Comparison of ENCODE assay signal across 10 cellular contexts in genomic region chr20:44083220-44083933, GRCh38.
DNase-seq lines count a peak whose midpoint lies in the region; ATAC-seq and TF ChIP-seq lines count a peak whose summit lies in the region.
"Had no signal": no experiment of that assay in that cellular context is flagged by ENCODE, and none has a peak within 500 bp of the region (broad histone marks: within the 10 kb centered on the region; RNA-seq: fewer than 3 reads in every experiment).

No MANE protein-coding gene starts in this region.

- H3K36me3 ChIP-seq in PC-3 (ENCODE audit: low read depth, low read length) (no peaks in the 10 kb centered on the region), fibroblast of lung (ENCODE audit: control insufficient read depth, insufficient read depth, low read length) (no peaks in the 10 kb centered on the region), gastrocnemius medialis (no peaks in the 10 kb centered on the region)

- H3K4me3 ChIP-seq in PC-3 (ENCODE audit: low read length) (peak overlapping the region; percentile 2; the same call in 1 of the 2 replicates), fibroblast of lung (replicated peaks in 1 of 4; ENCODE audit: control extremely low read depth in 1 of 4, insufficient read depth in 1 of 4, low read depth in 3 of 4, low read length in 4 of 4) (no peak overlapping the region), gastrocnemius medialis (no peak overlapping the region)

- H3K27me3 ChIP-seq in PC-3 (ENCODE audit: low read length) = no peaks in the 10 kb centered on the region
- no peaks in the 10 kb centered on the region for H3K27me3 ChIP-seq in fibroblast of lung (ENCODE audit: control insufficient read depth, insufficient read depth, low read length)
- no peaks in the 10 kb centered on the region for H3K27me3 ChIP-seq in gastrocnemius medialis

- no peaks in the 10 kb centered on the region for H3K79me2 ChIP-seq in PC-3 (ENCODE audit: low read length)
- no peaks in the 10 kb centered on the region for H3K79me2 ChIP-seq in fibroblast of lung (ENCODE audit: control insufficient read depth, insufficient read depth, low read length)

- no TSS peak for BruUV-seq in PC-3 (replicated peaks; lab: Mats Ljungman, UMichigan)

- H4K20me1 ChIP-seq in PC-3 (ENCODE audit: low read length) = no peaks in the 10 kb centered on the region
- no peaks in the 10 kb centered on the region for H4K20me1 ChIP-seq in fibroblast of lung (ENCODE audit: control insufficient read depth, extremely low read depth, insufficient read depth, low read length)

- H3K27ac Mint-ChIP-seq in activated naive CD8-positive, alpha-beta T cell treated with anti-CD3 and anti-CD28 coated beads, Interleukin-2, amount 50 U/mL, for 24 hours = no peak overlapping the region
- H3K27ac Mint-ChIP-seq: stimulated activated naive CD8-positive, alpha-beta T cell treated with anti-CD3 and anti-CD28 coated beads, Interleukin-15, Interleukin-2, amounts not matched to agents 100 ng/mL and 50 ng/mL, for 24 hours had no signal

- H3K9me2 ChIP-seq in PC-3 (replicated peaks; ENCODE audit: low read length) = no peaks in the 10 kb centered on the region

- in situ Hi-C loops in gastrocnemius medialis (cut with MboI; ENCODE audit: low sequenced_read_pairs in 4 of 4) = loop anchor here in 3 of 4 donors (5.0 to 25.0 kb wide), 3 partner anchors 331 to 646 kb away; no protein-coding TSS in a partner anchor

- no peak overlapping the region for H3K4me3 Mint-ChIP-seq in activated naive CD8-positive, alpha-beta T cell treated with anti-CD3 and anti-CD28 coated beads, Interleukin-2, amount 50 U/mL, for 24 hours
- H3K4me3 Mint-ChIP-seq: brain; stimulated activated naive CD8-positive, alpha-beta T cell treated with anti-CD3 and anti-CD28 coated beads, Interleukin-15, Interleukin-2, amounts not matched to agents 100 ng/mL and 50 ng/mL, for 24 hours had no signal

- H3F3A ChIP-seq in PC-3 (ENCODE audit: low read length, unreplicated experiment) = no peaks in the 10 kb centered on the region

- H3K9me3 ChIP-seq in PC-3 (ENCODE audit: low read length) (no peaks in the 10 kb centered on the region), fibroblast of lung (ENCODE audit: control insufficient read depth, insufficient read depth, low read depth, low read length) (no peaks in the 10 kb centered on the region), gastrocnemius medialis (no peaks in the 10 kb centered on the region)

- peak; percentile 89 for ATAC-seq in PC-3
- ATAC-seq in gastrocnemius medialis = peak; percentile 91 to 97
- no peak for ATAC-seq in HG03095 (IDR thresholded peaks at IDR 0.05; ENCODE audit: unreplicated experiment)
- no peak for ATAC-seq in activated naive CD8-positive, alpha-beta T cell treated with anti-CD3 and anti-CD28 coated beads, Interleukin-2, amount 50 U/mL, for 24 hours

- H2AFZ ChIP-seq in PC-3 (ENCODE audit: low read length) (no peak overlapping the region), fibroblast of lung (ENCODE audit: low read length) (no peak overlapping the region)

- POLR2A ChIA-PET in PC-3 (lab: Charles Lee; ENCODE audit: unreplicated experiment) = no interaction called here

- H3K4me2 ChIP-seq in PC-3 (ENCODE audit: low read length) (peak overlapping the region; percentile 44), fibroblast of lung (ENCODE audit: extremely low read depth, insufficient read depth, low read length) (no peak overlapping the region)

- intact Hi-C loops in PC-3 (cut with micrococcal nuclease) (loop anchor here (5.0 kb wide), 2 partner anchors 141 to 546 kb away; no protein-coding TSS in a partner anchor), gastrocnemius medialis (cut with DNase I; ENCODE audit: low total_unique reads) (no loop called here)

- TF ChIP-seq CTCF in PC-3 (conservative IDR thresholded peaks at IDR 0.05; ENCODE audit: low read depth, low read length) = no peak
- TF ChIP-seq CTCF in fibroblast of lung (conservative IDR thresholded peaks at IDR 0.05 in 1 of 2, IDR thresholded peaks at IDR 0.05 in 1 of 2; ENCODE audit: low read depth in 1 of 2, low read length in 2 of 2) = no peak
- TF ChIP-seq CTCF in gastrocnemius medialis (IDR thresholded peaks at IDR 0.05 in 4 of 5, conservative IDR thresholded peaks at IDR 0.05 in 1 of 5) = no peak

- H3K27ac ChIP-seq in PC-3 (ENCODE audit: low read length) (peak overlapping the region; percentile 38), fibroblast of lung (ENCODE audit: insufficient read depth, low read length) (no peak overlapping the region), gastrocnemius medialis (peak overlapping the region; percentile 65 to 84 (median 71))

- H3K4me1 ChIP-seq in PC-3 (ENCODE audit: insufficient read depth, low read length) = peaks cover 28% of the 10 kb centered on the region
- H3K4me1 ChIP-seq in fibroblast of lung (ENCODE audit: control insufficient read depth, extremely low read depth, insufficient read depth, low read length) = peaks cover 6% of the 10 kb centered on the region
- H3K4me1 ChIP-seq in gastrocnemius medialis = peaks cover 12 to 16% of the 10 kb centered on the region in 2 donors

- H3K9ac ChIP-seq in PC-3 (ENCODE audit: low read length) = no peak overlapping the region
- H3K9ac ChIP-seq in fibroblast of lung (ENCODE audit: insufficient read depth, low read length) = no peak overlapping the region

- CTCF ChIA-PET in PC-3 (lab: Charles Lee) = interaction anchor here (0.5 to 1.0 kb wide), 7 partner anchors 30 to 335 kb away, joined by 3 to 12 read pairs (median 4); no protein-coding TSS in a partner anchor

- no peak for TF ChIP-seq POLR2A in gastrocnemius medialis (IDR thresholded peaks at IDR 0.05)

- no peaks in the 10 kb centered on the region for H3K27me3 Mint-ChIP-seq in activated naive CD8-positive, alpha-beta T cell treated with anti-CD3 and anti-CD28 coated beads, Interleukin-2, amount 50 U/mL, for 24 hours

- H3K4me1 Mint-ChIP-seq in activated naive CD8-positive, alpha-beta T cell treated with anti-CD3 and anti-CD28 coated beads, Interleukin-2, amount 50 U/mL, for 24 hours = peaks cover 8% of the 10 kb centered on the region

- H3K9me3 Mint-ChIP-seq in activated naive CD8-positive, alpha-beta T cell treated with anti-CD3 and anti-CD28 coated beads, Interleukin-2, amount 50 U/mL, for 24 hours = no peaks in the 10 kb centered on the region
- H3K9me3 Mint-ChIP-seq: brain; stimulated activated naive CD8-positive, alpha-beta T cell treated with anti-CD3 and anti-CD28 coated beads, Interleukin-15, Interleukin-2, amounts not matched to agents 100 ng/mL and 50 ng/mL, for 24 hours had no signal

- no peaks in the 10 kb centered on the region for H3K36me3 Mint-ChIP-seq in activated naive CD8-positive, alpha-beta T cell treated with anti-CD3 and anti-CD28 coated beads, Interleukin-2, amount 50 U/mL, for 24 hours (ENCODE audit: low read depth)
- H3K36me3 Mint-ChIP-seq: brain had no signal

- peak; percentile 49 for DNase-seq in H4 (ENCODE audit: low spot score)
- DNase-seq in PC-3 = peak; percentile 97
- DNase-seq in fibroblast of lung (ENCODE audit: low read depth in 2 of 2) = peak; percentile 17 to 83
- peak; percentile 80 to 86 for DNase-seq in gastrocnemius medialis
- no peak for DNase-seq in NCI-H187 (lab: John Stamatoyannopoulos, UW)
- no peak for DNase-seq in activated naive CD8-positive, alpha-beta T cell treated with anti-CD3 and anti-CD28 coated beads, Interleukin-2, amount 50 U/mL, for 24 hours
- DNase-seq: stimulated activated CD4-positive, alpha-beta T cell treated with anti-CD3 and anti-CD28 coated beads, Interleukin-15, amount 100 ng/mL, for 24 hours had no signal

Comparison
In these comparisons a context has a peak if more than half of its experiments do, and no peak if none do; other contexts are left out.
1. DNase-seq: peak in H4 (single experiment), PC-3 (single experiment), fibroblast of lung (2 of 2) and gastrocnemius medialis (2 of 2); none in NCI-H187 (0 of 2) and activated naive CD8-positive, alpha-beta T cell treated with anti-CD3 and anti-CD28 coated beads, Interleukin-2, amount 50 U/mL, for 24 hours (single experiment).
2. ATAC-seq: peak in PC-3 (single experiment) and gastrocnemius medialis (2 of 2); none in HG03095 (single experiment) and activated naive CD8-positive, alpha-beta T cell treated with anti-CD3 and anti-CD28 coated beads, Interleukin-2, amount 50 U/mL, for 24 hours (single experiment).